ENCODE assay signal across 18 cellular contexts in the genomic region with DNA sequence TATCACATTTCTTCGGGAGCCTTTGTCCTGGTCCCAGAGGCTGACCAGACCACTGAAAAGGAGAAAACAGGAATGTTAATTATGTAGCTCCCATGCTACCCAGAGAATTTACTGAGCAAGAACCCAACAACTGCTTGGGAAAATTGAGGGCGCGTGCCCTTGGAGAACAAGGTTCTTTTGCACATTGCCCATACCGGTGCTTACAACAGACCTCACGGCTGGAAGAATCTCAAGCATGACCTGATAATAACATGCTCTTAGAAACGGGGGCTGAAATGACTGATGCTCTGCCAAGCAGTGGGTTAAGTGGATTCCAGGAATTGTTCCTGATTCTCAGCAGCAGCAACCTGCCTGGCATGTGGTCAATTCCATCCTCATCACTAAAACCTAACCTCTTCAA. TPM values are rescaled to one million over a fixed set of nuclear protein-coding genes. Genes with fewer than 3 reads are reported as not detected.
DNase-seq lines count a peak whose midpoint lies in the region; ATAC-seq and TF ChIP-seq lines count a peak whose summit lies in the region.
"Had no signal": no experiment of that assay in that cellular context is flagged by ENCODE, and none has a peak within 500 bp of the region (broad histone marks: within the 10 kb centered on the region; RNA-seq: fewer than 3 reads in every experiment).

No MANE protein-coding gene starts in this region.

- no peak overlapping the region for H3K27ac Mint-ChIP-seq in HFFc6
- H3K27ac Mint-ChIP-seq: CD4-positive, alpha-beta memory T cell; IgD-negative memory B cell had no signal

- H3K27me3 Mint-ChIP-seq in HFFc6 (ENCODE audit: insufficient read depth): peaks cover 1% of the 10 kb centered on the region

- peak; percentile 39 for DNase-seq in DMS79 (lab: John Stamatoyannopoulos, UW)
- peak; percentile 13 for DNase-seq in LoVo (ENCODE audit: low spot score)
- peak; percentile 69 for DNase-seq in kidney tubule cell (ENCODE audit: low spot score)
- DNase-seq in retina: peak; percentile 37
- no peak for DNase-seq in activated T-cell treated with anti-CD3 and anti-CD28 coated beads, Interleukin-2, amount 50 U/mL, for 1 hour
- no peak for DNase-seq in HFFc6
- DNase-seq: Calu3; CD4-positive, alpha-beta memory T cell; Kasumi-1; MM.1S; NCI-H1092; NCI-H2081; Peyer's patch had no signal

- H3K4me1 Mint-ChIP-seq in HFFc6 (ENCODE audit: low read depth): no peaks in the 10 kb centered on the region
- H3K4me1 Mint-ChIP-seq: IgD-negative memory B cell had no signal

- no peak overlapping the region for H3K4me3 Mint-ChIP-seq in HFFc6
- H3K4me3 Mint-ChIP-seq: CD4-positive, alpha-beta memory T cell; IgD-negative memory B cell had no signal

- TF ChIP-seq CTCF in HFFc6 (IDR thresholded peaks at IDR 0.05): no peak

- peaks cover 14% of the 10 kb centered on the region for H3K36me3 Mint-ChIP-seq in HFFc6 (ENCODE audit: low read depth)
- H3K36me3 Mint-ChIP-seq: CD4-positive, alpha-beta memory T cell; IgD-negative memory B cell had no signal

- no peak for ATAC-seq in GM19463 (IDR thresholded peaks at IDR 0.05; ENCODE audit: unreplicated experiment)
- ATAC-seq: A549 had no signal

- H3K9me3 Mint-ChIP-seq in HFFc6: peaks cover 90% of the 10 kb centered on the region

RNA-seq across cellular contexts. Expression of gene AJAP1, which starts 49.3 kb away (rescaled TPM):
- total RNA-seq in HFFc6 (2021; fragmentation: NEBNext Ultra II Directional; extraction: Animal tissue kit (Norgen Biotek cat#: 25700)): not detected
- total RNA-seq: Calu3, NCI-H460, SK-MEL-5 had no signal

Comparison
In these comparisons a context has a peak if more than half of its experiments do, and no peak if none do; other contexts are left out.
1. DNase-seq: peak in DMS79 (single experiment), LoVo (single experiment), kidney tubule cell (single experiment) and retina (single experiment); none in activated T-cell treated with anti-CD3 and anti-CD28 coated beads, Interleukin-2, amount 50 U/mL, for 1 hour (single experiment) and HFFc6 (single experiment).